ENCODE assay signal across 12 cellular contexts in the genomic region with DNA sequence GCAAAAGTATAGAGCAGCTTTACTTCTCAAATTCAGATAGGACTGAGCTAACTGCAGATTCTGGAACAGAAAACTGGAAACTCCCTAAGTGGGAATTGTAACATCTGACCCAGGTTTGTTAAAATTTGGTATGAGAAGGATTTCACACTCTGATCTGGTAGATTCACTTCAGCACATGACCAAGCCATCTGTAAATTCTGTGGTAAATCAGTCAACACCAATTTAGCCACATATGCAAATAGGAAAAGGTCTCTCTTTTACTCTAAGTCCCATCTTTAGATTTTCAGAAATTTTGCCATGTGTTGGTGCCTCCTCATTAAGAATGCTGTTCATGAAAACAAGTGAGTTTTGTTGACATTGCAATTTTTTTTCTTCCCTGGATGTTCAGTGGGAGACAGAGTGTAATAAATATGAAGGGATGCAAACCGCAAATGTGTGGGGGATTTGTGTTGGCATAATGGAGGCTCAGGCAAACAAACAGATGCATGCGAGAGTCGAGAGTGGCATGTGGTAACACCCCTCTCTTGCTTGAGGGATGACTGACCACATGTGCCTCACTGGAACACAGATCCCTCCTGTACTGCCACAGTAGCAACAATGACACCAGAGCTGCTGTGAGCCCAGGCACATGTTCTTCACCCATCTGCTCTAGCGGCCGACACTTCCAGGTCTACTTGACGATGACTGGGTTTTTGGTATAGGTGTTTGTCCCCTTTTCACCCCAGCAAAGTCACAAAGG.
"Had no signal": no experiment of that assay in that cellular context is flagged by ENCODE, and none has a peak within 500 bp of the region (broad histone marks: within the 10 kb centered on the region; RNA-seq: fewer than 3 reads in every experiment).

No MANE protein-coding gene starts in this region.

- ATAC-seq: activated CD4-positive, CD25-positive, alpha-beta regulatory T cell treated with anti-CD3 and anti-CD28 coated beads, Interleukin-2, amount 50 U/mL, for 24 hours; gastroesophageal sphincter; left lung; naive thymus-derived CD4-positive, alpha-beta T cell; pancreas; stimulated activated effector memory CD8-positive, alpha-beta T cell treated with anti-CD3 and anti-CD28 coated beads, Interleukin-12 subunit alpha, Interleukin-12 subunit beta, amount 100 ng/mL, for 72 hours had no signal

- H3K4me1 ChIP-seq: gastroesophageal sphincter, left lung, pancreas had no signal

- H3K36me3 ChIP-seq: pancreas had no signal

- H3K27ac ChIP-seq: gastroesophageal sphincter, left lung, pancreas had no signal

- FAIRE-seq: pancreas had no signal

- H3K9me3 ChIP-seq: gastroesophageal sphincter, left lung, pancreas had no signal

- H3K4me3 ChIP-seq: gastroesophageal sphincter, left lung, pancreas had no signal

- DNase-seq: activated naive CD4-positive, alpha-beta T cell treated with Interleukin-2 at 50 U/mL for 16 hours; aorta; cerebellar nuclear complex; islet precursor cell; left lung; mammary epithelial cell; naive thymus-derived CD4-positive, alpha-beta T cell; pancreas; T-helper 9 cell had no signal

- H3K27me3 ChIP-seq: gastroesophageal sphincter, left lung, pancreas had no signal
